Comparison of ENCODE assay signal across 1 cellular context in the genomic region with DNA sequence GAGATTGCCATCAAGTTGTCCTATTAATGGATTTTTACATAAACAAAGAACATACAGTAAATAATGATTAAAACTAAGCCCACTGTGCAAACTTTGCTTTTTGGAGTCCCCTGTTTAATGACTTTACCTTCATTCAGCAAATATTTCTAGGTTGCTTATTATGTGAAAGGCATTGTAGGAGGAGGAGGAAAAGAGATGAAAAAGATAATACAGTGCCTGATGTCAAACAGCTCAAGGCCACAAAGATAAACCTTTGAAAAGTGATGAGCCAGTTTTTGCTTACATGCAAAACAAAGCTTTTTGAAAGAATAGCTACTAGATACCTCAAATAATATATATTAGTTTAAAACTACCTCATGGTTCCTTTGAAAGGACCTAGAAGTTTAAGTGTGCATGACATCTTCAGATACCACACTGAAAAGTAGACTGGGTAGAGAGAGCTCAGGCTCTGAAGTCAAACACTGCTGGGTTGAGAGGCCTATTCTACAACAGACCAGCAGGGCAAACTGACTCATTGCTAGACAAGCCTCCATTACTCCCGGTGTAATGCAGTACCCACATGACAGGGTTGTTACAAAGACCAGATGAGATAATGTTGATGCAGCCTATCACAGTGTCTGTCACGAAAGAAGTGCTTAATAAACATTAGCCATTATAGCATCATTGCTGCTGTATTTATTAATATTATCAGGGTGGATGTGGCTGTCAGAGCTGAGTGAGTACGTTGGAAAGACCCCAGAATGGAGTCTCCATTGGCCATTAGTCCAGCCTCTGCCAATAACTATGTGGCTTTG.
TF ChIP-seq lines count a peak whose summit lies in the region.

No MANE protein-coding gene starts in this region.

TF ChIP-seq in HepG2, 621 proteins besides CTCF, POLR2A, EP300 and RAD21 (continued from another document and continues in another):
- TF ChIP-seq, protein P1, sequence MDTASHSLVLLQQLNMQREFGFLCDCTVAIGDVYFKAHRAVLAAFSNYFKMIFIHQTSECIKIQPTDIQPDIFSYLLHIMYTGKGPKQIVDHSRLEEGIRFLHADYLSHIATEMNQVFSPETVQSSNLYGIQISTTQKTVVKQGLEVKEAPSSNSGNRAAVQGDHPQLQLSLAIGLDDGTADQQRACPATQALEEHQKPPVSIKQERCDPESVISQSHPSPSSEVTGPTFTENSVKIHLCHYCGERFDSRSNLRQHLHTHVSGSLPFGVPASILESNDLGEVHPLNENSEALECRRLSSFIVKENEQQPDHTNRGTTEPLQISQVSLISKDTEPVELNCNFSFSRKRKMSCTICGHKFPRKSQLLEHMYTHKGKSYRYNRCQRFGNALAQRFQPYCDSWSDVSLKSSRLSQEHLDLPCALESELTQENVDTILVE (CRISPR knock-in tag; IDR thresholded peaks at IDR 0.05): no peak
- TF ChIP-seq ZNF776 (CRISPR knock-in tag; IDR thresholded peaks at IDR 0.05) (no peak), ZNF17 (CRISPR knock-in tag; IDR thresholded peaks at IDR 0.05) (no peak), STAG1 (CRISPR knock-in tag; IDR thresholded peaks at IDR 0.05) (no peak), MEF2D (CRISPR knock-in tag; IDR thresholded peaks at IDR 0.05) (peak; percentile 37; the same call in 1 of the 2 replicates), IRX3 (CRISPR knock-in tag; IDR thresholded peaks at IDR 0.05; ENCODE audit: borderline replicate concordance, low read depth) (no peak), SIN3B (IDR thresholded peaks at IDR 0.05; ENCODE audit: low read length) (no peak), RBM22 (optimal IDR thresholded peaks at IDR 0.05; ENCODE audit: low read length) (no peak), MBNL3 (CRISPR knock-in tag; conservative IDR thresholded peaks at IDR 0.05) (no peak), MTA1 (CRISPR knock-in tag; IDR thresholded peaks at IDR 0.05; ENCODE audit: borderline replicate concordance) (no peak), NR2F6 (IDR thresholded peaks at IDR 0.05) (peak; percentile 51), NR2F6 (CRISPR knock-in tag; IDR thresholded peaks at IDR 0.05) (0 out of 2 replicates have a peak, but pooled peaks have one; percentile 17), ZNF790 (CRISPR knock-in tag; IDR thresholded peaks at IDR 0.05; ENCODE audit: borderline replicate concordance) (no peak), NCOA1 (CRISPR knock-in tag; IDR thresholded peaks at IDR 0.05) (no peak), ZNF749 (CRISPR knock-in tag; IDR thresholded peaks at IDR 0.05; ENCODE audit: borderline replicate concordance) (no peak), PHF5A (CRISPR knock-in tag; IDR thresholded peaks at IDR 0.05; ENCODE audit: low read depth, unreplicated experiment) (no peak), KMT2B (CRISPR knock-in tag; IDR thresholded peaks at IDR 0.05) (peak; percentile 53; the same call in 1 of the 2 replicates), HOXA3 (CRISPR knock-in tag; IDR thresholded peaks at IDR 0.05) (peak; percentile 54; the same call in 1 of the 2 replicates), ZSCAN12 (CRISPR knock-in tag; IDR thresholded peaks at IDR 0.05) (no peak), SKI (IDR thresholded peaks at IDR 0.05; ENCODE audit: partially characterized antibody) (no peak), CAMTA2 (CRISPR knock-in tag; IDR thresholded peaks at IDR 0.05; ENCODE audit: borderline replicate concordance) (no peak), ZZZ3 (CRISPR knock-in tag; IDR thresholded peaks at IDR 0.05; ENCODE audit: borderline replicate concordance) (no peak), ZNF264 (CRISPR knock-in tag; IDR thresholded peaks at IDR 0.05) (no peak), FIP1L1 (IDR thresholded peaks at IDR 0.05; ENCODE audit: borderline replicate concordance, insufficient read depth, low read depth, low read length) (no peak), ZNF703 (CRISPR knock-in tag; IDR thresholded peaks at IDR 0.05; ENCODE audit: borderline replicate concordance) (no peak), CBX2 (IDR thresholded peaks at IDR 0.05; ENCODE audit: low read depth, low read length) (no peak), CBX2 (CRISPR knock-in tag; IDR thresholded peaks at IDR 0.05; ENCODE audit: low read depth) (no peak), ZNF713 (CRISPR knock-in tag; IDR thresholded peaks at IDR 0.05) (no peak), TCF7 (IDR thresholded peaks at IDR 0.05; ENCODE audit: low read depth) (peak; percentile 47), ZNF670 (CRISPR knock-in tag; IDR thresholded peaks at IDR 0.05; ENCODE audit: borderline replicate concordance) (no peak), ZNF792 (CRISPR knock-in tag; IDR thresholded peaks at IDR 0.05) (peak; percentile 51; the same call in 1 of the 2 replicates), ZNF292 (CRISPR knock-in tag; IDR thresholded peaks at IDR 0.05; ENCODE audit: borderline replicate concordance, low read depth) (peak; percentile 47; the same call in 1 of the 2 replicates), ZNF644 (CRISPR knock-in tag; IDR thresholded peaks at IDR 0.05; ENCODE audit: low read depth) (peak; percentile 88), JUN (CRISPR knock-in tag; IDR thresholded peaks at IDR 0.05) (0 out of 2 replicates have a peak, but pooled peaks have one; percentile 34), ZNF766 (CRISPR knock-in tag; IDR thresholded peaks at IDR 0.05; ENCODE audit: borderline replicate concordance) (no peak), MTF2 (CRISPR knock-in tag; IDR thresholded peaks at IDR 0.05; ENCODE audit: borderline replicate concordance) (no peak), CCAR2 (optimal IDR thresholded peaks at IDR 0.05; ENCODE audit: low read depth, low read length) (no peak), FOSL1 (CRISPR knock-in tag; IDR thresholded peaks at IDR 0.05; ENCODE audit: borderline replicate concordance) (no peak), NCOR1 (IDR thresholded peaks at IDR 0.05; ENCODE audit: borderline replicate concordance, low read length) (peak; percentile 35; the same call in 1 of the 2 replicates), RBAK (CRISPR knock-in tag; IDR thresholded peaks at IDR 0.05) (no peak), NCOA2 (CRISPR knock-in tag; IDR thresholded peaks at IDR 0.05) (peak; percentile 26; the same call in 1 of the 2 replicates), ZNF354B (CRISPR knock-in tag; IDR thresholded peaks at IDR 0.05) (no peak), ZNF75D (CRISPR knock-in tag; IDR thresholded peaks at IDR 0.05; ENCODE audit: borderline replicate concordance) (no peak), ZNF317 (CRISPR knock-in tag; IDR thresholded peaks at IDR 0.05) (no peak), DNMT3B (CRISPR knock-in tag; conservative IDR thresholded peaks at IDR 0.05) (peak; percentile 65; the same call in 1 of the 2 replicates)
- TF ChIP-seq, protein P2, sequence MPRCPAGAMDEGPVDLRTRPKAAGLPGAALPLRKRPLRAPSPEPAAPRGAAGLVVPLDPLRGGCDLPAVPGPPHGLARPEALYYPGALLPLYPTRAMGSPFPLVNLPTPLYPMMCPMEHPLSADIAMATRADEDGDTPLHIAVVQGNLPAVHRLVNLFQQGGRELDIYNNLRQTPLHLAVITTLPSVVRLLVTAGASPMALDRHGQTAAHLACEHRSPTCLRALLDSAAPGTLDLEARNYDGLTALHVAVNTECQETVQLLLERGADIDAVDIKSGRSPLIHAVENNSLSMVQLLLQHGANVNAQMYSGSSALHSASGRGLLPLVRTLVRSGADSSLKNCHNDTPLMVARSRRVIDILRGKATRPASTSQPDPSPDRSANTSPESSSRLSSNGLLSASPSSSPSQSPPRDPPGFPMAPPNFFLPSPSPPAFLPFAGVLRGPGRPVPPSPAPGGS (CRISPR knock-in tag; IDR thresholded peaks at IDR 0.05): no peak
- TF ChIP-seq, protein P3, sequence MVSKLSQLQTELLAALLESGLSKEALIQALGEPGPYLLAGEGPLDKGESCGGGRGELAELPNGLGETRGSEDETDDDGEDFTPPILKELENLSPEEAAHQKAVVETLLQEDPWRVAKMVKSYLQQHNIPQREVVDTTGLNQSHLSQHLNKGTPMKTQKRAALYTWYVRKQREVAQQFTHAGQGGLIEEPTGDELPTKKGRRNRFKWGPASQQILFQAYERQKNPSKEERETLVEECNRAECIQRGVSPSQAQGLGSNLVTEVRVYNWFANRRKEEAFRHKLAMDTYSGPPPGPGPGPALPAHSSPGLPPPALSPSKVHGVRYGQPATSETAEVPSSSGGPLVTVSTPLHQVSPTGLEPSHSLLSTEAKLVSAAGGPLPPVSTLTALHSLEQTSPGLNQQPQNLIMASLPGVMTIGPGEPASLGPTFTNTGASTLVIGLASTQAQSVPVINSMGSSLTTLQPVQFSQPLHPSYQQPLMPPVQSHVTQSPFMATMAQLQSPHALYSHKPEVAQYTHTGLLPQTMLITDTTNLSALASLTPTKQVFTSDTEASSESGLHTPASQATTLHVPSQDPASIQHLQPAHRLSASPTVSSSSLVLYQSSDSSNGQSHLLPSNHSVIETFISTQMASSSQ (IDR thresholded peaks at IDR 0.05; ENCODE audit: low read depth): 0 out of 2 replicates have a peak, but pooled peaks have one; percentile 38
- TF ChIP-seq, protein P3 (CRISPR knock-in tag; IDR thresholded peaks at IDR 0.05; ENCODE audit: borderline replicate concordance): no peak; the same call in 1 of the 2 replicates
- TF ChIP-seq, protein P4, sequence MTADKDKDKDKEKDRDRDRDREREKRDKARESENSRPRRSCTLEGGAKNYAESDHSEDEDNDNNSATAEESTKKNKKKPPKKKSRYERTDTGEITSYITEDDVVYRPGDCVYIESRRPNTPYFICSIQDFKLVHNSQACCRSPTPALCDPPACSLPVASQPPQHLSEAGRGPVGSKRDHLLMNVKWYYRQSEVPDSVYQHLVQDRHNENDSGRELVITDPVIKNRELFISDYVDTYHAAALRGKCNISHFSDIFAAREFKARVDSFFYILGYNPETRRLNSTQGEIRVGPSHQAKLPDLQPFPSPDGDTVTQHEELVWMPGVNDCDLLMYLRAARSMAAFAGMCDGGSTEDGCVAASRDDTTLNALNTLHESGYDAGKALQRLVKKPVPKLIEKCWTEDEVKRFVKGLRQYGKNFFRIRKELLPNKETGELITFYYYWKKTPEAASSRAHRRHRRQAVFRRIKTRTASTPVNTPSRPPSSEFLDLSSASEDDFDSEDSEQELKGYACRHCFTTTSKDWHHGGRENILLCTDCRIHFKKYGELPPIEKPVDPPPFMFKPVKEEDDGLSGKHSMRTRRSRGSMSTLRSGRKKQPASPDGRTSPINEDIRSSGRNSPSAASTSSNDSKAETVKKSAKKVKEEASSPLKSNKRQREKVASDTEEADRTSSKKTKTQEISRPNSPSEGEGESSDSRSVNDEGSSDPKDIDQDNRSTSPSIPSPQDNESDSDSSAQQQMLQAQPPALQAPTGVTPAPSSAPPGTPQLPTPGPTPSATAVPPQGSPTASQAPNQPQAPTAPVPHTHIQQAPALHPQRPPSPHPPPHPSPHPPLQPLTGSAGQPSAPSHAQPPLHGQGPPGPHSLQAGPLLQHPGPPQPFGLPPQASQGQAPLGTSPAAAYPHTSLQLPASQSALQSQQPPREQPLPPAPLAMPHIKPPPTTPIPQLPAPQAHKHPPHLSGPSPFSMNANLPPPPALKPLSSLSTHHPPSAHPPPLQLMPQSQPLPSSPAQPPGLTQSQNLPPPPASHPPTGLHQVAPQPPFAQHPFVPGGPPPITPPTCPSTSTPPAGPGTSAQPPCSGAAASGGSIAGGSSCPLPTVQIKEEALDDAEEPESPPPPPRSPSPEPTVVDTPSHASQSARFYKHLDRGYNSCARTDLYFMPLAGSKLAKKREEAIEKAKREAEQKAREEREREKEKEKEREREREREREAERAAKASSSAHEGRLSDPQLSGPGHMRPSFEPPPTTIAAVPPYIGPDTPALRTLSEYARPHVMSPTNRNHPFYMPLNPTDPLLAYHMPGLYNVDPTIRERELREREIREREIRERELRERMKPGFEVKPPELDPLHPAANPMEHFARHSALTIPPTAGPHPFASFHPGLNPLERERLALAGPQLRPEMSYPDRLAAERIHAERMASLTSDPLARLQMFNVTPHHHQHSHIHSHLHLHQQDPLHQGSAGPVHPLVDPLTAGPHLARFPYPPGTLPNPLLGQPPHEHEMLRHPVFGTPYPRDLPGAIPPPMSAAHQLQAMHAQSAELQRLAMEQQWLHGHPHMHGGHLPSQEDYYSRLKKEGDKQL (CRISPR knock-in tag; IDR thresholded peaks at IDR 0.05; ENCODE audit: low read depth): peak; percentile 78; the same call in 1 of the 2 replicates
- TF ChIP-seq, protein P5, sequence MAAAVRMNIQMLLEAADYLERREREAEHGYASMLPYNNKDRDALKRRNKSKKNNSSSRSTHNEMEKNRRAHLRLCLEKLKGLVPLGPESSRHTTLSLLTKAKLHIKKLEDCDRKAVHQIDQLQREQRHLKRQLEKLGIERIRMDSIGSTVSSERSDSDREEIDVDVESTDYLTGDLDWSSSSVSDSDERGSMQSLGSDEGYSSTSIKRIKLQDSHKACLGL (CRISPR knock-in tag; IDR thresholded peaks at IDR 0.05): no peak
- TF ChIP-seq, protein P6, sequence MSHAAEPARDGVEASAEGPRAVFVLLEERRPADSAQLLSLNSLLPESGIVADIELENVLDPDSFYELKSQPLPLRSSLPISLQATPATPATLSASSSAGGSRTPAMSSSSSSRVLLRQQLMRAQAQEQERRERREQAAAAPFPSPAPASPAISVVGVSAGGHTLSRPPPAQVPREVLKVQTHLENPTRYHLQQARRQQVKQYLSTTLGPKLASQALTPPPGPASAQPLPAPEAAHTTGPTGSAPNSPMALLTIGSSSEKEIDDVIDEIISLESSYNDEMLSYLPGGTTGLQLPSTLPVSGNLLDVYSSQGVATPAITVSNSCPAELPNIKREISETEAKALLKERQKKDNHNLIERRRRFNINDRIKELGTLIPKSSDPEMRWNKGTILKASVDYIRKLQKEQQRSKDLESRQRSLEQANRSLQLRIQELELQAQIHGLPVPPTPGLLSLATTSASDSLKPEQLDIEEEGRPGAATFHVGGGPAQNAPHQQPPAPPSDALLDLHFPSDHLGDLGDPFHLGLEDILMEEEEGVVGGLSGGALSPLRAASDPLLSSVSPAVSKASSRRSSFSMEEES (CRISPR knock-in tag; IDR thresholded peaks at IDR 0.05): peak; percentile 39; the same call in 1 of the 2 replicates
- TF ChIP-seq, protein P7, sequence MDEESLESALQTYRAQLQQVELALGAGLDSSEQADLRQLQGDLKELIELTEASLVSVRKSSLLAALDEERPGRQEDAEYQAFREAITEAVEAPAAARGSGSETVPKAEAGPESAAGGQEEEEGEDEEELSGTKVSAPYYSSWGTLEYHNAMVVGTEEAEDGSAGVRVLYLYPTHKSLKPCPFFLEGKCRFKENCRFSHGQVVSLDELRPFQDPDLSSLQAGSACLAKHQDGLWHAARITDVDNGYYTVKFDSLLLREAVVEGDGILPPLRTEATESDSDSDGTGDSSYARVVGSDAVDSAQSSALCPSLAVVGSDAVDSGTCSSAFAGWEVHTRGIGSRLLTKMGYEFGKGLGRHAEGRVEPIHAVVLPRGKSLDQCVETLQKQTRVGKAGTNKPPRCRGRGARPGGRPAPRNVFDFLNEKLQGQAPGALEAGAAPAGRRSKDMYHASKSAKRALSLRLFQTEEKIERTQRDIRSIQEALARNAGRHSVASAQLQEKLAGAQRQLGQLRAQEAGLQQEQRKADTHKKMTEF (CRISPR knock-in tag; IDR thresholded peaks at IDR 0.05): peak; percentile 53; the same call in 1 of the 2 replicates
